Comparison of ENCODE assay signal across 20 cellular contexts in the genomic region with DNA sequence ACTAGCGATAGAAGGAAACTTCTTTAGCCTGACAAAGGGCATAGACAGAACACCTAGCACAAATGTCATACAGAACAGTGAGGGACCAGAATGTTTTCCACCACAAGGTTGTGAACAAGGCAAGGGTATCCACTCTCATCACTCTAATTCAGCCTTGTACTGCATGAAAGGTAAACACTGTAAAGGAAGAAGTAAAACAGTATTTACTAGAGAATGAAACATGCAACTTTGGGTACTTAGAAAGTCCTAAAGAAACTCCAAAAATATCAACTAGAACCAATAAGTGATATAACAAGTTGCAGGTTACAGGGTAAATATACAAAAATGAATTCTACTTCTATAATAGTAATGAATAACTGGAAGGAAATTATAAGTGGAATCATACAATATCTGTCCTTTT. TPM values are rescaled to one million over a fixed set of nuclear protein-coding genes. Genes with fewer than 3 reads are reported as not detected.
A peak's percentile ranks its signal among the peaks of the same experiment; 100 is the strongest.
DNase-seq lines count a peak whose midpoint lies in the region; ATAC-seq, FAIRE-seq and TF ChIP-seq lines count a peak whose summit lies in the region.
"Had no signal": no experiment of that assay in that cellular context is flagged by ENCODE, and none has a peak within 500 bp of the region (broad histone marks: within the 10 kb centered on the region; RNA-seq: fewer than 3 reads in every experiment).

No MANE protein-coding gene starts in this region.

- BruUV-seq in GM12878 (replicated peaks; lab: Mats Ljungman, UMichigan): no TSS peak

- H3K9me3 ChIP-seq in GM12878 (replicated peaks; ENCODE audit: control insufficient read depth, insufficient read depth, low read length) (peaks cover 4% of the 10 kb centered on the region; the same call in 2 of the 3 replicates), testis (no peaks in the 10 kb centered on the region)
- H3K9me3 ChIP-seq: Caco-2 had no signal

- no peak for TF ChIP-seq CTCF in GM12878 (IDR thresholded peaks at IDR 0.05 in 2 of 3, conservative IDR thresholded peaks at IDR 0.05 in 1 of 3; ENCODE audit: control insufficient read depth in 2 of 3, extremely low read depth in 1 of 3, insufficient read depth in 1 of 3, low read depth in 3 of 3, low read length in 3 of 3)
- peak; percentile 91 for TF ChIP-seq CTCF in subcutaneous adipose tissue (IDR thresholded peaks at IDR 0.05; ENCODE audit: low read depth)
- TF ChIP-seq CTCF in testis (IDR thresholded peaks at IDR 0.05): no peak

- ATAC-seq in GM12878: no peak
- no peak for ATAC-seq in left lobe of liver
- ATAC-seq: A549; CD8-positive, alpha-beta T cell had no signal

- no peak for TF ChIP-seq RAD21 in GM12878 (IDR thresholded peaks at IDR 0.05; ENCODE audit: insufficient read depth, low read depth, low read length)

- H3K27me3 ChIP-seq in GM12878 (replicated peaks in 1 of 2; ENCODE audit: control insufficient read depth in 2 of 2, insufficient read depth in 2 of 2, low read length in 1 of 2) (no peaks in the 10 kb centered on the region), testis (no peaks in the 10 kb centered on the region)
- H3K27me3 ChIP-seq: BLaER1 treated with 17β-estradiol and CSF1 and Interleukin-3, amounts not matched to agents 10 nM and 100 nM had no signal

- CTCF ChIA-PET in GM12878 (lab: Yijun Ruan, JAX): no interaction called here

- no peak overlapping the region for H3K4me2 ChIP-seq in GM12878 (ENCODE audit: control insufficient read depth, insufficient read depth)
- H3K4me2 ChIP-seq: A549; BLaER1 treated with 17β-estradiol and CSF1 and Interleukin-3, amounts not matched to agents 10 nM and 100 nM had no signal

- FAIRE-seq in H54 (lab: Jason Lieb, UNC) (peak; percentile 62), GM12878 (lab: Jason Lieb, UNC) (no peak)
- FAIRE-seq: D721Med, G401.6, GM12892, GM18507 had no signal

- in situ Hi-C loops in GM12878 (cut with MboI): no loop called here

- no peak for TF ChIP-seq EP300 in GM12878 (IDR thresholded peaks at IDR 0.05; ENCODE audit: borderline replicate concordance in 1 of 2, control insufficient read depth in 1 of 2, low read depth in 2 of 2, low read length in 2 of 2)

- RAD21 ChIA-PET in GM12878 (lab: Charles Lee; ENCODE audit: unreplicated experiment): no interaction called here

- SMC1A ChIA-PET in GM12878 (lab: Charles Lee; ENCODE audit: uncharacterized antibody, unreplicated experiment): no interaction called here

- H2AFZ ChIP-seq in GM12878 (ENCODE audit: control insufficient read depth, low read depth, low read length): no peak overlapping the region; the same call in 1 of the 2 replicates

- H3K36me3 ChIP-seq in GM12878 (ENCODE audit: control insufficient read depth in 2 of 2, insufficient read depth in 2 of 2, low read length in 1 of 2): peaks cover 2 to 4% of the 10 kb centered on the region in 2 experiments; a peak in 1 of 4 replicates
- no peaks in the 10 kb centered on the region for H3K36me3 ChIP-seq in testis (ENCODE audit: low read depth, missing control alignments)

- intact Hi-C loops in GM12878 (cut with micrococcal nuclease; ENCODE audit: unreplicated experiment) (no loop called here), testis (cut with DNase I; ENCODE audit: low total_unique reads) (no loop called here)

- POLR2A ChIA-PET in GM12878 (lab: Charles Lee): no interaction called here

- DNase-seq in H54 (ENCODE audit: insufficient read length, low spot score): no peak
- DNase-seq in GM12878 (ENCODE audit: low read depth, low spot score): no peak
- DNase-seq in testis: no peak
- DNase-seq in left lobe of liver (ENCODE audit: low spot score): no peak
- DNase-seq: AML-193; Caco-2; Calu3; CD4-positive, alpha-beta T cell; CD8-positive, alpha-beta T cell; DMS79 treated with DMSO at 0.1 percent for 48 hours; GF-D8 had no signal

- H3K27ac ChIP-seq in GM12878 (ENCODE audit: control insufficient read depth, insufficient read depth): no peak overlapping the region
- H3K27ac ChIP-seq in testis: no peak overlapping the region
- H3K27ac ChIP-seq: 22Rv1; A549; BLaER1 treated with 17β-estradiol and CSF1 and Interleukin-3, amounts not matched to agents 10 nM and 100 nM; C4-2B had no signal

- no peaks in the 10 kb centered on the region for H3K79me2 ChIP-seq in GM12878 (ENCODE audit: control insufficient read depth, insufficient read depth, low read length)

- no peak overlapping the region for H3K9ac ChIP-seq in GM12878 (ENCODE audit: control insufficient read depth, insufficient read depth, low read length)
- H3K9ac ChIP-seq: BLaER1 treated with 17β-estradiol and CSF1 and Interleukin-3, amounts not matched to agents 10 nM and 100 nM had no signal

- no peak overlapping the region for H3K4me3 ChIP-seq in GM12878
- H3K4me3 ChIP-seq in testis: no peak overlapping the region
- H3K4me3 ChIP-seq: A549; BLaER1 treated with 17β-estradiol and CSF1 and Interleukin-3, amounts not matched to agents 10 nM and 100 nM had no signal

- TF ChIP-seq POLR2A in H54 (IDR thresholded peaks at IDR 0.05; ENCODE audit: low read depth, low read length) (no peak), GM12878 (IDR thresholded peaks at IDR 0.05; ENCODE audit: low read depth, low read length) (no peak), testis (IDR thresholded peaks at IDR 0.05) (no peak)

- H3K4me1 ChIP-seq in GM12878 (ENCODE audit: control insufficient read depth, insufficient read depth, low read length) (no peaks in the 10 kb centered on the region), testis (no peaks in the 10 kb centered on the region)
- H3K4me1 ChIP-seq: BLaER1 treated with 17β-estradiol and CSF1 and Interleukin-3, amounts not matched to agents 10 nM and 100 nM had no signal

- H4K20me1 ChIP-seq in GM12878 (ENCODE audit: control insufficient read depth, insufficient read depth): no peaks in the 10 kb centered on the region
- H4K20me1 ChIP-seq: BLaER1 treated with 17β-estradiol and CSF1 and Interleukin-3, amounts not matched to agents 10 nM and 100 nM had no signal

- WGBS in GM12878 (ENCODE audit: insufficient coverage, insufficient replicate concordance, low lambda C conversion rate, missing lambda C conversion rate): 100% methylated on average over 1 of the region's 1 CpG
- 89 to 94% methylated on average over 1 of the region's 1 CpG for WGBS in testis, 2 donors

TF ChIP-seq in GM12878, 131 proteins besides CTCF, POLR2A, EP300 and RAD21:
- peak; percentile 18; the same call in 1 of the 2 replicates for TF ChIP-seq NFXL1 (IDR thresholded peaks at IDR 0.05; ENCODE audit: borderline replicate concordance)
- no peak for TF ChIP-seq LARP7 (IDR thresholded peaks at IDR 0.05)

RNA-seq across cellular contexts. Expression of a gene that starts 32.2 kb away (rescaled TPM):
- total RNA-seq in GM12878 (2013; cell fraction: nucleolus; rRNA removed): 65.4 and 73.6 TPM in 2 replicates
- 20.0 and 23.1 TPM in 2 replicates for total RNA-seq in GM12878 (2014; rRNA removed)
- 24.2 and 25.6 TPM in 2 replicates for total RNA-seq in GM12878 (2014; rRNA removed; fragmentation: Illumina TruSeq; extraction: Trizol)
- total RNA-seq in GM12878 (2021): 14.5 and 15.0 TPM in 2 replicates
- 2.6 TPM for polyA plus RNA-seq in GM12878 (2011; ENCODE audit: low read depth)
- polyA plus RNA-seq in GM12878 (2011; rRNA removed): 12.3 and 20.7 TPM in 2 replicates
- polyA plus RNA-seq in GM12878 (2011; cell fraction: cytosol; rRNA removed): 4.4 and 5.3 TPM in 2 replicates
- polyA plus RNA-seq in GM12878 (2011; cell fraction: nucleus; rRNA removed): 9.0 and 11.1 TPM in 2 replicates
- polyA plus RNA-seq in GM12878 (2012): 4.9 and 6.0 TPM in 2 replicates
- polyA plus RNA-seq in GM12878 (2014; fragmentation: Illumina TruSeq; extraction: Trizol): 18.6 and 22.4 TPM in 2 replicates
- 1 to 10 TPM; 4.0 to 4.2 TPM for polyA plus RNA-seq in GM12878 (2014; fragmentation: Nextera tagmentation; extraction: Ambion mirVana)
- 8.1 and 8.7 TPM in 2 replicates for polyA plus RNA-seq in GM12878 (2014; rRNA removed)
- 10 to 100 TPM; 12.2 to 13.4 TPM for polyA plus RNA-seq in GM12878 (2016; fragmentation: Nextera tagmentation; extraction: Ambion mirVana)
- polyA minus RNA-seq in GM12878 (2011; rRNA and poly(A)+ RNA removed): 32.0 and 34.5 TPM in 2 replicates
- polyA minus RNA-seq in GM12878 (2011; cell fraction: cytosol; rRNA and poly(A)+ RNA removed): 6.3 and 7.4 TPM in 2 replicates
- polyA minus RNA-seq in GM12878 (2011; cell fraction: nucleus; rRNA and poly(A)+ RNA removed): 21.9 and 47.4 TPM in 2 replicates
- total RNA-seq in subcutaneous adipose tissue: 1 to 10 TPM in 2 of 4 donors, under 1 TPM in 2; 0.33 to 1.1 (median 0.98) TPM
- 10 to 100 TPM in 1 of 2 donors, 1 to 10 TPM in 1; 7.5 to 10.6 TPM for total RNA-seq in testis
- polyA plus RNA-seq in testis (ENCODE audit: insufficient read depth, low read depth, low replicate concordance): 10.5 TPM
- 1.2 TPM for total RNA-seq in left lobe of liver
